In the genomic region with DNA sequence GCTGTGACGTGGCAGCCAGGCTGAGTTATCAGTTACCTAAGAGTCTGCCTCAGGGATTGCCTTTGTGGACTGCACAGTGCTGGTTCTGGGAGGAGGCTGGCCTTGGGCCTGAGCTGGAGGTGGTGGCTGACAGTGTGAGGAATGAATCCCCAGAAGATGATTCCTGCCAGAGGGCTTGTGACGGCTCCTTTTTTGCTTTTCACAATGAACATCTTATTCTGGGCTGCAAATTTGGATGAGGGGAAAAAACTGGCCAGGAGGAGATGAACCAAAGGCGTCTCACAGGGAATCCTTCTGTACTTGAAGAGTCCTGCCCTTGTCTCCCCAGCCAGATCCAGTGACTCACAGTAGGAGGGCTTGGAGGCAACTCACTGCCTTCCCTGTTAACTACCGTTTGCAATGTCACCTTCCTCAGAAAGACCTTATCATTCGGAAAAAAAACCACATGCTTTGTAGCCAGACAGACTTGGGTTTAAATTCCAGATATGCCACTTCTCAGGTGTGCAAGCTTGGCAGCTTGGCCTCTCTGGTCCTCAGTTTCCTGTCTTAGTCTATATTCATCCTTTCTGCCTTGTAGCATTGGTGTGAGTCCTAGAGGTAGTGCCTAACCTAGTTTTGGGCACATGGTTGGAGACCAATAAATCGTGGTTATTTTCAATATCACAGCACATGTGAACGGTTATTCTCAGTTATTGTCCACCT, we compare ENCODE assay signal across 12 cellular contexts. TPM values are rescaled to one million over a fixed set of nuclear protein-coding genes. Genes with fewer than 3 reads are reported as not detected.
A peak's percentile ranks its signal among the peaks of the same experiment; 100 is the strongest.
DNase-seq lines count a peak whose midpoint lies in the region; ATAC-seq, FAIRE-seq and TF ChIP-seq lines count a peak whose summit lies in the region.
"Had no signal": no experiment of that assay in that cellular context is flagged by ENCODE, and none has a peak within 500 bp of the region (broad histone marks: within the 10 kb centered on the region; RNA-seq: fewer than 3 reads in every experiment).

No MANE protein-coding gene starts in this region.

- no peak overlapping the region for H3K9ac ChIP-seq in keratinocyte (ENCODE audit: control insufficient read depth, extremely low read depth, insufficient read depth, low read length)
- H3K9ac ChIP-seq: BLaER1 had no signal

- H3K9me3 ChIP-seq in keratinocyte (ENCODE audit: control insufficient read depth, low read depth, low read length): no peaks in the 10 kb centered on the region

- no peaks in the 10 kb centered on the region for H3K36me3 ChIP-seq in keratinocyte (ENCODE audit: control insufficient read depth in 2 of 2, extremely low read depth in 1 of 2, insufficient read depth in 2 of 2, low read length in 2 of 2)

- DNase-seq in stimulated activated naive CD8-positive, alpha-beta T cell treated with anti-CD3 and anti-CD28 coated beads, Interleukin-15, Interleukin-2, amounts not matched to agents 100 U/mL and 50 U/mL, for 24 hours: no peak
- no peak for DNase-seq in central memory CD8-positive, alpha-beta T cell (ENCODE audit: low spot score in 2 of 2)
- DNase-seq in keratinocyte (ENCODE audit: low read depth, low spot score) (peak; percentile 17), 8988T (no peak), hippocampal formation (lab: John Stamatoyannopoulos, UW) (no peak), NCI-H1105 (lab: John Stamatoyannopoulos, UW) (no peak)
- DNase-seq: activated CD4-positive, alpha-beta T cell treated with anti-CD3 and anti-CD28 coated beads, Interleukin-2, amount 50 U/mL, for 48 hours; aorta; HCEC 1CT had no signal

- TF ChIP-seq CTCF in keratinocyte (optimal IDR thresholded peaks at IDR 0.05 in 1 of 3, IDR thresholded peaks at IDR 0.05 in 1 of 3, conservative IDR thresholded peaks at IDR 0.05 in 1 of 3; ENCODE audit: extremely low read depth in 1 of 3, insufficient read depth in 2 of 3, low read length in 3 of 3): no peak

- H4K20me1 ChIP-seq in keratinocyte (ENCODE audit: control insufficient read depth, extremely low read depth, insufficient read depth, low read length): no peaks in the 10 kb centered on the region

- H3K27me3 Mint-ChIP-seq in stimulated activated naive CD8-positive, alpha-beta T cell treated with anti-CD3 and anti-CD28 coated beads, Interleukin-15, Interleukin-2, amounts not matched to agents 100 ng/mL and 50 ng/mL, for 24 hours: no peaks in the 10 kb centered on the region
- no peaks in the 10 kb centered on the region for H3K27me3 Mint-ChIP-seq in central memory CD8-positive, alpha-beta T cell

- peaks cover 37% of the 10 kb centered on the region for H3K4me1 ChIP-seq in keratinocyte (ENCODE audit: control insufficient read depth, extremely low read depth, insufficient read depth, low read length)

- H3K36me3 Mint-ChIP-seq in stimulated activated naive CD8-positive, alpha-beta T cell treated with anti-CD3 and anti-CD28 coated beads, Interleukin-15, Interleukin-2, amounts not matched to agents 100 ng/mL and 50 ng/mL, for 24 hours (ENCODE audit: low read depth): peaks cover 68% of the 10 kb centered on the region
- peaks cover 26% of the 10 kb centered on the region for H3K36me3 Mint-ChIP-seq in central memory CD8-positive, alpha-beta T cell (ENCODE audit: insufficient read depth)

- H2AFZ ChIP-seq in keratinocyte (ENCODE audit: control insufficient read depth, low read length): no peak overlapping the region

- H3K27ac Mint-ChIP-seq in stimulated activated naive CD8-positive, alpha-beta T cell treated with anti-CD3 and anti-CD28 coated beads, Interleukin-15, Interleukin-2, amounts not matched to agents 100 ng/mL and 50 ng/mL, for 24 hours: peak overlapping the region; percentile 74
- H3K27ac Mint-ChIP-seq in central memory CD8-positive, alpha-beta T cell (ENCODE audit: low read depth): peak overlapping the region; percentile 85

- no peaks in the 10 kb centered on the region for H3K27me3 ChIP-seq in keratinocyte (ENCODE audit: control insufficient read depth, extremely low read depth, insufficient read depth, low read length)
- H3K27me3 ChIP-seq: BLaER1 had no signal

- peak; percentile 73 for FAIRE-seq in keratinocyte (lab: Jason Lieb, UNC)

- H3K4me1 Mint-ChIP-seq in stimulated activated naive CD8-positive, alpha-beta T cell treated with anti-CD3 and anti-CD28 coated beads, Interleukin-15, Interleukin-2, amounts not matched to agents 100 ng/mL and 50 ng/mL, for 24 hours (ENCODE audit: low read depth): peaks cover 65% of the 10 kb centered on the region
- peaks cover 78% of the 10 kb centered on the region for H3K4me1 Mint-ChIP-seq in central memory CD8-positive, alpha-beta T cell

- H3K9me3 Mint-ChIP-seq in stimulated activated naive CD8-positive, alpha-beta T cell treated with anti-CD3 and anti-CD28 coated beads, Interleukin-15, Interleukin-2, amounts not matched to agents 100 ng/mL and 50 ng/mL, for 24 hours: peaks cover 8% of the 10 kb centered on the region
- H3K9me3 Mint-ChIP-seq in central memory CD8-positive, alpha-beta T cell: no peaks in the 10 kb centered on the region

- H3K9me1 ChIP-seq in keratinocyte (ENCODE audit: control insufficient read depth, extremely low read depth, insufficient read depth, low read length): no peaks in the 10 kb centered on the region

- H3K27ac ChIP-seq in keratinocyte (ENCODE audit: control insufficient read depth, insufficient read depth, low read length): peak overlapping the region; percentile 11
- H3K27ac ChIP-seq: BLaER1 had no signal

- H3K4me3 ChIP-seq in keratinocyte (ENCODE audit: control insufficient read depth in 2 of 3, extremely low read depth in 1 of 3, insufficient read depth in 2 of 3, low read depth in 1 of 3, low read length in 3 of 3): no peak overlapping the region
- H3K4me3 ChIP-seq: BLaER1 had no signal

- H3K4me2 ChIP-seq in keratinocyte (ENCODE audit: control insufficient read depth, extremely low read depth, insufficient read depth, low read depth, low read length): peak overlapping the region; percentile 42
- H3K4me2 ChIP-seq: BLaER1 had no signal

- H3K79me2 ChIP-seq in keratinocyte (ENCODE audit: control insufficient read depth, insufficient read depth, low read length): no peaks in the 10 kb centered on the region

- ATAC-seq in stimulated activated naive CD8-positive, alpha-beta T cell treated with anti-CD3 and anti-CD28 coated beads, Interleukin-15, Interleukin-2, amounts not matched to agents 100 U/mL and 50 U/mL, for 24 hours: no peak
- no peak for ATAC-seq in central memory CD8-positive, alpha-beta T cell (replicated peaks; ENCODE audit: extremely low read depth, poor library complexity, severe bottlenecking)
- ATAC-seq in GM18520 (IDR thresholded peaks at IDR 0.05; ENCODE audit: unreplicated experiment): no peak

- dilution Hi-C loops in keratinocyte (cut with MboI; ENCODE audit: extremely low pct_ligation_motif_present, low sequenced_read_pairs): no loop called here

- H3K4me3 Mint-ChIP-seq in stimulated activated naive CD8-positive, alpha-beta T cell treated with anti-CD3 and anti-CD28 coated beads, Interleukin-15, Interleukin-2, amounts not matched to agents 100 ng/mL and 50 ng/mL, for 24 hours: no peak overlapping the region
- peak overlapping the region; percentile 9 for H3K4me3 Mint-ChIP-seq in central memory CD8-positive, alpha-beta T cell

RNA-seq across cellular contexts. Expression of a gene that starts 19.1 kb away (rescaled TPM):
- 7.5 to 8.6 TPM (median 7.5 TPM) in 3 replicates for polyA plus RNA-seq in keratinocyte
- 3.1 TPM for polyA plus RNA-seq in keratinocyte (2011; ENCODE audit: low read depth)
- 6.2 and 9.2 TPM in 2 replicates for polyA plus RNA-seq in keratinocyte (2011; cell fraction: cytosol; rRNA removed)
- 13.3 and 15.1 TPM in 2 replicates for polyA plus RNA-seq in keratinocyte (2011; cell fraction: nucleus; rRNA removed)
- 5.1 and 5.5 TPM in 2 replicates for polyA plus RNA-seq in keratinocyte (2012; ENCODE audit: low replicate concordance)
- polyA minus RNA-seq in keratinocyte: 11.5 to 23.3 TPM (median 20.1 TPM) in 3 replicates
- 13.4 TPM for polyA minus RNA-seq in keratinocyte (2011; cell fraction: cytosol; rRNA and poly(A)+ RNA removed)
- 12.1 and 20.5 TPM in 2 replicates for polyA minus RNA-seq in keratinocyte (2011; cell fraction: nucleus; rRNA and poly(A)+ RNA removed)
